In the genomic region with DNA sequence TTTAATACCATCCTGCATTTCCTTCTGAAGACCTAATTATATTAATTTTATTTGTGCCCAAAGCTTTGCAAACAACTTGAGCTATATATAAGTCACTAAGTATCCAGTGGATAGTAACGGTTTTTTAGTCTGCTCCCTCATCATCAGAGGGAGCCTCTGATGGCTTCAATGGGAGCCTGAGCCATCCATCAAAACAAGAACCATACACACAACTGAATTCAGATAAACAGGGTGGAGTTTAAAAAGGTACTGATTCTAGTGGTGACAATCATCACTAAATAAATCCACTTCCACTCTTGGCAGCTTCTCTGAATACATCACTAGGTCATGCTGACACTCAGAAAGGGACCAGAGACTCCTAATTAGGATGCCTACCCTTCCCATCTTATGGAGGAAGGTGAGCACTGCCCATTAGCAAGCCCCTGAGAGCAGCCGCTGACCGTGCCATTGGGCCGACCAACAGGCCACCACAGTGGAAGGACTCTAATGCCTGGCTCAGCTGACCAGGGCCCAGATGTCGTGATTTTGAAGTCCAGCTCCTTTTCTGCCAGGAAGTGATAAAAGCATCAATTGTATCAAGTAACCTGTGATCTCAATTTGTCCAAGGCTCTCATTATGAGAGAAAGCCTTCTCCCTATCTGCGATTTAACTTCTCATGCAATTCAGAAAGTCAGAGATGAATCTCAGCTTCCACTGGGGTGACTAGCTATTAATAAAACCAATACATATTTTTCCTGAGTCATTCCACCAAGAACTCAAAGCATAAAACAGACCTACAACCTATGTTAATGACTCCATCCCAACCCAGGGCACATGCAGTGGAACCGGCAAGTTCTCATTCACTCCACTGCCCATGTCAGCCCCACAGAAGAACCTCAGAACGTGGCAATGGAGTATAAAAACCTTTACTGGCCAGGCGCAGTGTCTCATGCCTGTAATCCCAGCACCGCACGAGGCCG, we compare ENCODE assay signal across 24 cellular contexts. TPM values are rescaled to one million over a fixed set of nuclear protein-coding genes. Genes with fewer than 3 reads are reported as not detected.
DNase-seq lines count a peak whose midpoint lies in the region; ATAC-seq, FAIRE-seq and TF ChIP-seq lines count a peak whose summit lies in the region.
"Had no signal": no experiment of that assay in that cellular context is flagged by ENCODE, and none has a peak within 500 bp of the region (broad histone marks: within the 10 kb centered on the region; RNA-seq: fewer than 3 reads in every experiment).

No MANE protein-coding gene starts in this region.

- no peak overlapping the region for H3K4me3 Mint-ChIP-seq in activated CD8-positive, alpha-beta memory T cell treated with anti-CD3 and anti-CD28 coated beads, Interleukin-2, amount 10 ng/mL, durations not matched to agents 7 days and 5 days
- H3K4me3 Mint-ChIP-seq in activated T-helper 2 cell treated with anti-CD3 and anti-CD28 coated beads, Interferon-gamma antibody, Interleukin-2, Interleukin-4, amounts not matched to agents 10 μg/mL and 5 μg/mL and 100 μg/mL, durations not matched to agents 14 hours and 24 hours and 36 hours (ENCODE audit: low read depth): no peak overlapping the region
- H3K4me3 Mint-ChIP-seq: H9 had no signal

- H3K27me3 Mint-ChIP-seq in activated CD8-positive, alpha-beta memory T cell treated with anti-CD3 and anti-CD28 coated beads, Interleukin-2, amount 10 ng/mL, durations not matched to agents 7 days and 5 days: no peaks in the 10 kb centered on the region
- no peaks in the 10 kb centered on the region for H3K27me3 Mint-ChIP-seq in activated T-helper 2 cell treated with anti-CD3 and anti-CD28 coated beads, Interferon-gamma antibody, Interleukin-2, Interleukin-4, amounts not matched to agents 10 μg/mL and 5 μg/mL and 100 μg/mL, durations not matched to agents 14 hours and 24 hours and 36 hours (ENCODE audit: low read depth)

- peaks cover 21% of the 10 kb centered on the region for H3K36me3 Mint-ChIP-seq in activated CD8-positive, alpha-beta memory T cell treated with anti-CD3 and anti-CD28 coated beads, Interleukin-2, amount 10 ng/mL, durations not matched to agents 7 days and 5 days
- H3K36me3 Mint-ChIP-seq in activated T-helper 2 cell treated with anti-CD3 and anti-CD28 coated beads, Interferon-gamma antibody, Interleukin-2, Interleukin-4, amounts not matched to agents 10 μg/mL and 5 μg/mL and 100 μg/mL, durations not matched to agents 14 hours and 24 hours and 36 hours (ENCODE audit: low read depth): peaks cover 35% of the 10 kb centered on the region

- H3K9me3 ChIP-seq in gastrocnemius medialis: no peaks in the 10 kb centered on the region
- H3K9me3 ChIP-seq: right atrium auricular region, upper lobe of right lung had no signal

- TF ChIP-seq CTCF in gastrocnemius medialis (IDR thresholded peaks at IDR 0.05 in 4 of 5, conservative IDR thresholded peaks at IDR 0.05 in 1 of 5): no peak

- no peaks in the 10 kb centered on the region for H3K9me3 Mint-ChIP-seq in activated CD8-positive, alpha-beta memory T cell treated with anti-CD3 and anti-CD28 coated beads, Interleukin-2, amount 10 ng/mL, durations not matched to agents 7 days and 5 days (ENCODE audit: low read depth)
- H3K9me3 Mint-ChIP-seq in activated T-helper 2 cell treated with anti-CD3 and anti-CD28 coated beads, Interferon-gamma antibody, Interleukin-2, Interleukin-4, amounts not matched to agents 10 μg/mL and 5 μg/mL and 100 μg/mL, durations not matched to agents 14 hours and 24 hours and 36 hours: no peaks in the 10 kb centered on the region
- H3K9me3 Mint-ChIP-seq: H9 had no signal

- no peak for TF ChIP-seq POLR2A in gastrocnemius medialis (IDR thresholded peaks at IDR 0.05)

- no peak overlapping the region for H3K27ac Mint-ChIP-seq in activated CD8-positive, alpha-beta memory T cell treated with anti-CD3 and anti-CD28 coated beads, Interleukin-2, amount 10 ng/mL, durations not matched to agents 7 days and 5 days
- H3K27ac Mint-ChIP-seq in activated T-helper 2 cell treated with anti-CD3 and anti-CD28 coated beads, Interferon-gamma antibody, Interleukin-2, Interleukin-4, amounts not matched to agents 10 μg/mL and 5 μg/mL and 100 μg/mL, durations not matched to agents 14 hours and 24 hours and 36 hours: peak overlapping the region; percentile 32

- in situ Hi-C loops in gastrocnemius medialis (cut with MboI; ENCODE audit: low sequenced_read_pairs in 4 of 4): no loop called here

- peak; percentile 38 for DNase-seq in activated CD8-positive, alpha-beta memory T cell treated with anti-CD3 and anti-CD28 coated beads, Interleukin-2, amount 10 ng/mL, durations not matched to agents 7 days and 5 days
- DNase-seq in activated CD8-positive, alpha-beta memory T cell treated with anti-CD3 and anti-CD28 coated beads, Interleukin-2, amount 50 U/mL, for 48 hours: no peak
- no peak for DNase-seq in GM18507 (ENCODE audit: extremely low spot score, insufficient read length, low read depth)
- no peak for DNase-seq in activated T-helper 2 cell treated with anti-CD3 and anti-CD28 coated beads, Interferon-gamma antibody, Interleukin-2, Interleukin-4, amounts not matched to agents 10 μg/mL and 5 μg/mL and 100 μg/mL, durations not matched to agents 14 hours and 24 hours and 36 hours (ENCODE audit: low spot score)
- DNase-seq in gastrocnemius medialis: no peak
- DNase-seq in NCI-H1105 (lab: John Stamatoyannopoulos, UW): no peak
- no peak for DNase-seq in DMS153 (lab: John Stamatoyannopoulos, UW)
- no peak for DNase-seq in NCI-H1092 treated with DMSO at 0.1 percent for 48 hours (lab: John Stamatoyannopoulos, UW)
- DNase-seq: ACHN; activated CD4-positive, CD25-positive, alpha-beta regulatory T cell treated with anti-CD3 and anti-CD28 coated beads, Interleukin-2, amount 50 U/mL, for 72 hours; activated CD8-positive, alpha-beta memory T cell treated with anti-CD3 and anti-CD28 coated beads, Interleukin-2, amount 50 U/mL, for 4 hours; activated naive CD4-positive, alpha-beta T cell treated with anti-CD3 and anti-CD28 coated beads, Interleukin-2, amount 50 U/mL, for 16 hours; cortex of kidney; H9; IMR-90; NCI-H187 treated with DMSO at 0.1 percent for 48 hours; NCI-H524; OCI-M1; stimulated activated naive CD8-positive, alpha-beta T cell treated with anti-CD3 and anti-CD28 coated beads, Interleukin-15, Interleukin-2, amounts not matched to agents 100 U/mL and 50 U/mL, for 24 hours; upper lobe of right lung had no signal

- peak overlapping the region; percentile 18 to 29 (median 24) for H3K27ac ChIP-seq in gastrocnemius medialis
- H3K27ac ChIP-seq: epithelial cell of prostate, right atrium auricular region, upper lobe of right lung had no signal

- intact Hi-C loops in activated T-helper 2 cell treated with anti-CD3 and anti-CD28 coated beads, Interferon-gamma antibody, Interleukin-2, Interleukin-4, amounts not matched to agents 10 μg/mL and 5 μg/mL and 100 μg/mL, durations not matched to agents 14 hours and 24 hours and 36 hours (cut with micrococcal nuclease): no loop called here
- intact Hi-C loops in gastrocnemius medialis (cut with DNase I; ENCODE audit: low total_unique reads): no loop called here

- H3K4me1 Mint-ChIP-seq in activated CD8-positive, alpha-beta memory T cell treated with anti-CD3 and anti-CD28 coated beads, Interleukin-2, amount 10 ng/mL, durations not matched to agents 7 days and 5 days: peaks cover 40% of the 10 kb centered on the region
- peaks cover 60% of the 10 kb centered on the region for H3K4me1 Mint-ChIP-seq in activated T-helper 2 cell treated with anti-CD3 and anti-CD28 coated beads, Interferon-gamma antibody, Interleukin-2, Interleukin-4, amounts not matched to agents 10 μg/mL and 5 μg/mL and 100 μg/mL, durations not matched to agents 14 hours and 24 hours and 36 hours (ENCODE audit: low read depth)

- H3K36me3 ChIP-seq in gastrocnemius medialis: no peaks in the 10 kb centered on the region
- H3K36me3 ChIP-seq: right atrium auricular region, upper lobe of right lung had no signal

- H3K4me3 ChIP-seq in gastrocnemius medialis: no peak overlapping the region
- H3K4me3 ChIP-seq: right atrium auricular region, upper lobe of right lung had no signal

- CTCF ChIA-PET in activated CD8-positive, alpha-beta memory T cell treated with anti-CD3 and anti-CD28 coated beads, Interleukin-2, amount 10 ng/mL, durations not matched to agents 7 days and 5 days (lab: Charles Lee): interaction anchor here (1.4 to 1.9 kb wide), 3 partner anchors 10 to 90 kb away, joined by 3 to 4 read pairs (median 4); no protein-coding TSS in a partner anchor

- peaks cover 57 to 59% of the 10 kb centered on the region in 2 donors for H3K4me1 ChIP-seq in gastrocnemius medialis
- H3K4me1 ChIP-seq: upper lobe of right lung had no signal

- FAIRE-seq in GM18507 (lab: Jason Lieb, UNC): peak; percentile 64
- FAIRE-seq: frontal cortex had no signal

- no peak for ATAC-seq in activated CD8-positive, alpha-beta memory T cell treated with anti-CD3 and anti-CD28 coated beads, Interleukin-2, amount 10 ng/mL, durations not matched to agents 7 days and 5 days
- ATAC-seq in gastrocnemius medialis: no peak
- ATAC-seq: left lobe of liver; stimulated activated naive CD8-positive, alpha-beta T cell treated with anti-CD3 and anti-CD28 coated beads, Interleukin-15, Interleukin-2, amounts not matched to agents 100 U/mL and 50 U/mL, for 24 hours; upper lobe of right lung had no signal

- H3K27me3 ChIP-seq in gastrocnemius medialis: no peaks in the 10 kb centered on the region
- H3K27me3 ChIP-seq: right atrium auricular region, upper lobe of right lung had no signal

RNA-seq across cellular contexts. Expression of gene VOPP1, which starts 13.1 kb away (rescaled TPM):
- 10 to 100 TPM; 42.3 to 67.3 TPM for total RNA-seq in activated CD8-positive, alpha-beta memory T cell treated with anti-CD3 and anti-CD28 coated beads, Interleukin-2, amount 10 ng/mL, durations not matched to agents 7 days and 5 days
- 53.7 and 56.0 TPM in 2 replicates for total RNA-seq in activated T-helper 2 cell treated with anti-CD3 and anti-CD28 coated beads, Interferon-gamma antibody, Interleukin-2, Interleukin-4, amounts not matched to agents 10 μg/mL and 5 μg/mL and 100 μg/mL, durations not matched to agents 14 hours and 24 hours and 36 hours
- total RNA-seq in gastrocnemius medialis: 10 to 100 TPM; 17.3 to 27.9 (median 26.5) TPM
